ENCODE assay signal across 9 cellular contexts in genomic region chr14:92513966-92514843, GRCh38. TPM values are rescaled to one million over a fixed set of nuclear protein-coding genes. Genes with fewer than 3 reads are reported as not detected.
DNase-seq lines count a peak whose midpoint lies in the region; ATAC-seq lines count a peak whose summit lies in the region.
"Had no signal": no experiment of that assay in that cellular context is flagged by ENCODE, and none has a peak within 500 bp of the region (broad histone marks: within the 10 kb centered on the region; RNA-seq: fewer than 3 reads in every experiment).

No MANE protein-coding gene starts in this region.

- peaks cover 12% of the 10 kb centered on the region for H3K4me1 ChIP-seq in rectal smooth muscle tissue (ENCODE audit: control insufficient read depth, insufficient read depth, low read length)

- ATAC-seq in GM19023 (IDR thresholded peaks at IDR 0.05; ENCODE audit: unreplicated experiment) = peak; percentile 34
- peak; percentile 25 for ATAC-seq in HG03520 (IDR thresholded peaks at IDR 0.05; ENCODE audit: unreplicated experiment)
- peak; percentile 54 to 61 for ATAC-seq in left cardiac atrium
- no peak for ATAC-seq in HG03565 (IDR thresholded peaks at IDR 0.05; ENCODE audit: unreplicated experiment)
- no peak for ATAC-seq in HG03460 (IDR thresholded peaks at IDR 0.05; ENCODE audit: unreplicated experiment)

- no peaks in the 10 kb centered on the region for H3K27me3 ChIP-seq in rectal smooth muscle tissue (ENCODE audit: control insufficient read depth, insufficient read depth, low read length)

- H3K4me3 ChIP-seq in rectal smooth muscle tissue (ENCODE audit: low read length) = peak overlapping the region; percentile 92
- H3K4me3 ChIP-seq: SK-N-MC had no signal

- no peaks in the 10 kb centered on the region for H3K36me3 ChIP-seq in rectal smooth muscle tissue (ENCODE audit: control insufficient read depth, insufficient read depth, low read length)

- peak overlapping the region; percentile 92 for H3K9ac ChIP-seq in rectal smooth muscle tissue (ENCODE audit: low read length)

- intact Hi-C loops in left cardiac atrium (cut with DNase I) = no loop called here

- DNase-seq in activated effector memory CD4-positive, alpha-beta T cell treated with anti-CD3 and anti-CD28 coated beads, Interleukin-2, amount 50 U/mL, for 16 hours = peak; percentile 65
- DNase-seq in left cardiac atrium (no peak), medulla oblongata (ENCODE audit: extremely low spot score) (no peak)

- H3K27ac ChIP-seq in rectal smooth muscle tissue (ENCODE audit: low read depth, low read length) = peak overlapping the region; percentile 92
- H3K27ac ChIP-seq: SK-N-MC had no signal

RNA-seq across cellular contexts. Expression of gene RIN3, which starts 0.6 kb away (rescaled TPM):
- total RNA-seq in left cardiac atrium = 10 to 100 TPM; 19.1 to 19.9 TPM

Comparison
In these comparisons a context has a peak if more than half of its experiments do, and no peak if none do; other contexts are left out.
1. ATAC-seq: peak in GM19023 (single experiment), HG03520 (single experiment) and left cardiac atrium (2 of 2); none in HG03565 (single experiment) and HG03460 (single experiment).